In genomic region chr12:9750276-9751203, GRCh38 we compare ENCODE assay signal across 8 cellular contexts. TPM values are rescaled to one million over a fixed set of nuclear protein-coding genes. Genes with fewer than 3 reads are reported as not detected.
A peak's percentile ranks its signal among the peaks of the same experiment; 100 is the strongest.
DNase-seq lines count a peak whose midpoint lies in the region; ATAC-seq and TF ChIP-seq lines count a peak whose summit lies in the region.

No MANE protein-coding gene starts in this region.

- peaks cover 0 to 16% (median 8%) of the 10 kb centered on the region in 10 experiments; a peak in 13 of 20 replicates for H3K4me1 ChIP-seq in BLaER1 treated with 17β-estradiol and CSF1 and Interleukin-3, amounts not matched to agents 10 nM and 100 nM
- peaks cover 0 to 12% (median 0%) of the 10 kb centered on the region in 3 donors for H3K4me1 ChIP-seq in esophagus squamous epithelium
- peaks cover 26 to 33% of the 10 kb centered on the region in 2 donors for H3K4me1 ChIP-seq in naive thymus-derived CD4-positive, alpha-beta T cell (ENCODE audit: control insufficient read depth in 2 of 2, insufficient read depth in 2 of 2, low read length in 2 of 2)
- H3K4me1 ChIP-seq in aorta (ENCODE audit: control insufficient read depth in 1 of 2, insufficient read depth in 2 of 2, low read length in 2 of 2), result no peaks in the 10 kb centered on the region

- peaks cover 19 to 61% (median 53%) of the 10 kb centered on the region in 7 donors for H3K4me1 Mint-ChIP-seq in naive thymus-derived CD4-positive, alpha-beta T cell

- H3K27me3 ChIP-seq in BLaER1 treated with 17β-estradiol and CSF1 and Interleukin-3, amounts not matched to agents 10 nM and 100 nM, result peaks cover 0 to 12% (median 7%) of the 10 kb centered on the region in 11 experiments; a peak in 8 of 22 replicates
- H3K27me3 ChIP-seq in esophagus squamous epithelium, result no peaks in the 10 kb centered on the region
- H3K27me3 ChIP-seq in naive thymus-derived CD4-positive, alpha-beta T cell (ENCODE audit: control insufficient read depth in 2 of 2, insufficient read depth in 2 of 2, low read length in 2 of 2), result no peaks in the 10 kb centered on the region
- H3K27me3 ChIP-seq in aorta (ENCODE audit: control insufficient read depth in 1 of 2, insufficient read depth in 2 of 2, low read length in 1 of 2), result peaks cover 0 to 3% of the 10 kb centered on the region in 2 donors

- peak overlapping the region in 1 of 11 experiments; percentile 40; a peak in 1 of 22 replicates for H3K9ac ChIP-seq in BLaER1 treated with 17β-estradiol and CSF1 and Interleukin-3, amounts not matched to agents 10 nM and 100 nM

- TF ChIP-seq CTCF in esophagus squamous epithelium (IDR thresholded peaks at IDR 0.05), result peak; percentile 82 to 88 (median 84)

- DNase-seq in HK-2 (ENCODE audit: unreplicated experiment) (peak; percentile 21), NCI-H82 (lab: John Stamatoyannopoulos, UW) (peak; percentile 86), esophagus squamous epithelium (lab: John Stamatoyannopoulos, UW) (no peak), aorta (no peak)
- peak; percentile 56 for DNase-seq in activated CD8-positive, alpha-beta memory T cell treated with anti-CD3 and anti-CD28 coated beads, Interleukin-2, amount 50 U/mL, for 4 hours
- peak in 8 of 9 donors; percentile 51 to 78 (median 72) for DNase-seq in naive thymus-derived CD4-positive, alpha-beta T cell

- intact Hi-C loops in esophagus squamous epithelium (cut with DNase I), result loop anchor here (5.0 kb wide), 1 partner anchor 47 kb away; no protein-coding TSS in a partner anchor
- intact Hi-C loops in naive thymus-derived CD4-positive, alpha-beta T cell (cut with micrococcal nuclease), result loop anchor here (1.0 to 10.0 kb wide), 9 partner anchors 8 to 1506 kb away; partner anchors contain the start of gene CLEC2B (in 1 of the 2)
- intact Hi-C loops in aorta (cut with DNase I), result loop anchor here in 1 of 2 donors (10.0 kb wide), 1 partner anchor 394 kb away; no protein-coding TSS in a partner anchor

- H3K9me3 ChIP-seq in BLaER1 treated with 17β-estradiol and CSF1 and Interleukin-3, amounts not matched to agents 10 nM and 100 nM (replicated peaks in 1 of 11), result no peaks in the 10 kb centered on the region
- H3K9me3 ChIP-seq in esophagus squamous epithelium, result no peaks in the 10 kb centered on the region
- no peaks in the 10 kb centered on the region for H3K9me3 ChIP-seq in naive thymus-derived CD4-positive, alpha-beta T cell (ENCODE audit: control insufficient read depth in 2 of 3, low read length in 3 of 3)
- H3K9me3 ChIP-seq in aorta (ENCODE audit: control insufficient read depth, low read length), result no peaks in the 10 kb centered on the region

- POLR2A ChIA-PET in naive thymus-derived CD4-positive, alpha-beta T cell (lab: Charles Lee), result interaction anchor here (0.6 to 19.3 kb wide), 18 partner anchors 8 to 801 kb away, joined by 3 to 433 read pairs (median 6); partner anchors contain the start of genes CD69, CLEC2B and M6PR

- peak; percentile 53 for ATAC-seq in GM18907 (IDR thresholded peaks at IDR 0.05; ENCODE audit: unreplicated experiment)
- ATAC-seq in naive thymus-derived CD4-positive, alpha-beta T cell, result peak; percentile 73
- ATAC-seq in aorta (ENCODE audit: low FRiP score), result peak; percentile 87

- H3K36me3 ChIP-seq in BLaER1 treated with 17β-estradiol and CSF1 and Interleukin-3, amounts not matched to agents 10 nM and 100 nM, result peaks cover 0 to 3% (median 0%) of the 10 kb centered on the region in 11 experiments; a peak in 1 of 22 replicates
- no peaks in the 10 kb centered on the region for H3K36me3 ChIP-seq in esophagus squamous epithelium
- peaks cover 6 to 31% (median 26%) of the 10 kb centered on the region in 3 experiments for H3K36me3 ChIP-seq in naive thymus-derived CD4-positive, alpha-beta T cell (ENCODE audit: control insufficient read depth in 2 of 3, insufficient read depth in 3 of 3, low read length in 3 of 3)
- H3K36me3 ChIP-seq in aorta (ENCODE audit: control insufficient read depth in 1 of 2, insufficient read depth in 2 of 2, low read length in 1 of 2), result no peaks in the 10 kb centered on the region

- H3K27ac ChIP-seq in BLaER1 treated with 17β-estradiol and CSF1 and Interleukin-3, amounts not matched to agents 10 nM and 100 nM, result no peak overlapping the region
- H3K27ac ChIP-seq in esophagus squamous epithelium (no peak overlapping the region), aorta (ENCODE audit: low read depth in 1 of 2, low read length in 2 of 2) (no peak overlapping the region)
- H3K27ac ChIP-seq in naive thymus-derived CD4-positive, alpha-beta T cell (ENCODE audit: low read depth, low read length), result peak overlapping the region; percentile 67

- H3K27me3 Mint-ChIP-seq in naive thymus-derived CD4-positive, alpha-beta T cell, result peaks cover 0 to 4% (median 0%) of the 10 kb centered on the region in 5 donors

- H3K4me3 ChIP-seq in BLaER1 treated with 17β-estradiol and CSF1 and Interleukin-3, amounts not matched to agents 10 nM and 100 nM, result no peak overlapping the region; a peak in 2 of 20 replicates
- H3K4me3 ChIP-seq in esophagus squamous epithelium (peak overlapping the region in 3 of 4 donors; percentile 3 to 39 (median 6)), aorta (ENCODE audit: low read length in 2 of 2) (no peak overlapping the region)
- no peak overlapping the region for H3K4me3 ChIP-seq in naive thymus-derived CD4-positive, alpha-beta T cell (ENCODE audit: low read length)

- CTCF ChIA-PET in naive thymus-derived CD4-positive, alpha-beta T cell (lab: Charles Lee), result interaction anchor here (0.5 to 19.4 kb wide), 47 partner anchors 10 to 792 kb away, joined by 3 to 616 read pairs (median 5); partner anchors contain the start of genes CD69 and CLEC2A

- 11 to 14% methylated on average over 20 of the region's 20 CpGs for WGBS in esophagus squamous epithelium, 2 donors
- WGBS in aorta, 2 donors, result 9 to 11% methylated on average over 20 of the region's 20 CpGs

- H4K20me1 ChIP-seq in BLaER1 treated with 17β-estradiol and CSF1 and Interleukin-3, amounts not matched to agents 10 nM and 100 nM, result no peaks in the 10 kb centered on the region

- TF ChIP-seq POLR2A in esophagus squamous epithelium (IDR thresholded peaks at IDR 0.05), result no peak

- H3K4me2 ChIP-seq in BLaER1 treated with 17β-estradiol and CSF1 and Interleukin-3, amounts not matched to agents 10 nM and 100 nM, result peak overlapping the region in 8 of 11 experiments; percentile 19 to 74 (median 40); a peak in 14 of 22 replicates

- peaks cover 4 to 34% (median 31%) of the 10 kb centered on the region in 5 donors for H3K36me3 Mint-ChIP-seq in naive thymus-derived CD4-positive, alpha-beta T cell

- peak overlapping the region; percentile 54 to 97 (median 81) for H3K27ac Mint-ChIP-seq in naive thymus-derived CD4-positive, alpha-beta T cell

- peak overlapping the region; percentile 5 to 87 (median 76) for H3K4me3 Mint-ChIP-seq in naive thymus-derived CD4-positive, alpha-beta T cell

- peaks cover 0 to 3% (median 0%) of the 10 kb centered on the region in 11 donors for H3K9me3 Mint-ChIP-seq in naive thymus-derived CD4-positive, alpha-beta T cell

RNA-seq across cellular contexts. Expression of gene CD69, which starts 10.2 kb away (rescaled TPM):
- total RNA-seq in esophagus squamous epithelium (1 to 10 TPM in 3 of 4 donors, under 1 TPM in 1; 0.99 to 6.7 (median 2.7) TPM), aorta (1 to 10 TPM; 4.4 to 8.4 TPM)
- 100 to 1,000 TPM in 3 of 5 experiments, 10 to 100 TPM in 2; 25.8 to 588 (median 125) TPM for total RNA-seq in naive thymus-derived CD4-positive, alpha-beta T cell
- polyA plus RNA-seq in naive thymus-derived CD4-positive, alpha-beta T cell, result 100 to 1,000 TPM; 113 to 201 TPM
- polyA plus RNA-seq in aorta, result under 1 TPM in 1 of 2 donors, not detected in 1; 0.59 TPM

RNA-seq across cellular contexts. Expression of gene CLECL1, which starts 17.6 kb away (rescaled TPM):
- total RNA-seq in esophagus squamous epithelium, result 1 to 10 TPM in 1 of 4 donors, not detected in 3; 1.1 TPM
- total RNA-seq in naive thymus-derived CD4-positive, alpha-beta T cell, result 1 to 10 TPM in 2 of 5 experiments, under 1 TPM in 1, not detected in 2; 0.43 to 6.1 (median 2.5) TPM
- polyA plus RNA-seq in naive thymus-derived CD4-positive, alpha-beta T cell, result under 1 TPM; 0.38 to 0.39 TPM
- 1 to 10 TPM in 1 of 2 donors, not detected in 1; 2.1 TPM for total RNA-seq in aorta
- not detected for polyA plus RNA-seq in aorta

Comparison
In these comparisons a context has a peak if more than half of its experiments do, and no peak if none do; other contexts are left out.
1. H3K4me3 ChIP-seq: peak in esophagus squamous epithelium (3 of 4); none in BLaER1 treated with 17β-estradiol and CSF1 and Interleukin-3, amounts not matched to agents 10 nM and 100 nM (0 of 10), naive thymus-derived CD4-positive, alpha-beta T cell (single experiment) and aorta (0 of 2).
2. DNase-seq: peak in HK-2 (single experiment), NCI-H82 (single experiment), activated CD8-positive, alpha-beta memory T cell treated with anti-CD3 and anti-CD28 coated beads, Interleukin-2, amount 50 U/mL, for 4 hours (single experiment) and naive thymus-derived CD4-positive, alpha-beta T cell (8 of 9); none in esophagus squamous epithelium (single experiment) and aorta (0 of 2).
3. Peak in every context shown above with its lines, with median percentiles within 50 percentile points of each other: ATAC-seq.